Comparison of ENCODE assay signal across 28 cellular contexts in genomic region chr9:93473411-93473810, GRCh38. TPM values are rescaled to one million over a fixed set of nuclear protein-coding genes. Genes with fewer than 3 reads are reported as not detected.
DNase-seq lines count a peak whose midpoint lies in the region; TF ChIP-seq lines count a peak whose summit lies in the region.
"Had no signal": no experiment of that assay in that cellular context is flagged by ENCODE, and none has a peak within 500 bp of the region (broad histone marks: within the 10 kb centered on the region; RNA-seq: fewer than 3 reads in every experiment).

No MANE protein-coding gene starts in this region.

- TF ChIP-seq POLR2A in breast epithelium (IDR thresholded peaks at IDR 0.05), result no peak

- H3K27me3 ChIP-seq in breast epithelium, result no peaks in the 10 kb centered on the region
- H3K27me3 ChIP-seq: MG63 had no signal

- in situ Hi-C loops in GM13977 (cut with MboI; ENCODE audit: low pct_unique_long_range_greater_than_20kb, low sequenced_read_pairs, unreplicated experiment), result no loop called here

- H3K4me3 ChIP-seq in breast epithelium, result no peak overlapping the region
- H3K4me3 ChIP-seq: MG63, thoracic aorta had no signal

- no peaks in the 10 kb centered on the region for H3K36me3 ChIP-seq in breast epithelium
- H3K36me3 ChIP-seq: thoracic aorta had no signal

- no peak overlapping the region for H3K4me3 Mint-ChIP-seq in MCF 10A (ENCODE audit: unreplicated experiment)
- H3K4me3 Mint-ChIP-seq: activated B cell treated with CpG ODN at 0.5 μM for 24 hours; dendritic cell treated with granulocyte-macrophage colony-stimulating factor and Interleukin-4, amounts not matched to agents 40 ng/mL and 50 ng/mL, for 4 days; T-helper 2 cell treated with Interferon-gamma antibody and Interleukin-4, amounts not matched to agents 5 μg/mL and 100 μg/mL, for 36 hours had no signal

- peaks cover 37% of the 10 kb centered on the region for H3K36me3 Mint-ChIP-seq in MCF 10A (ENCODE audit: insufficient read depth, unreplicated experiment)

- H3K9me3 Mint-ChIP-seq in MCF 10A (ENCODE audit: unreplicated experiment), result no peaks in the 10 kb centered on the region
- H3K9me3 Mint-ChIP-seq: activated B cell treated with CpG ODN at 0.5 μM for 24 hours; dendritic cell treated with granulocyte-macrophage colony-stimulating factor and Interleukin-4, amounts not matched to agents 40 ng/mL and 50 ng/mL, for 4 days; T-helper 2 cell treated with Interferon-gamma antibody and Interleukin-4, amounts not matched to agents 5 μg/mL and 100 μg/mL, for 36 hours had no signal

- no peaks in the 10 kb centered on the region for H3K9me3 ChIP-seq in breast epithelium
- H3K9me3 ChIP-seq: MG63, SK-N-SH, thoracic aorta had no signal

- TF ChIP-seq CTCF in MCF 10A (IDR thresholded peaks at IDR 0.05; ENCODE audit: unreplicated experiment) (no peak), breast epithelium (IDR thresholded peaks at IDR 0.05) (no peak), GM13977 (IDR thresholded peaks at IDR 0.05; ENCODE audit: extremely low read depth, insufficient read depth, missing control alignments) (no peak)

- DNase-seq in MCF 10A (ENCODE audit: unreplicated experiment) (peak; percentile 86), breast epithelium (ENCODE audit: low spot score in 2 of 2) (no peak), amniotic epithelial cell (ENCODE audit: low read depth) (peak; percentile 85), fibroblast of peridontal ligament (ENCODE audit: extremely low read depth) (peak; percentile 64), cerebellar nuclear complex (lab: John Stamatoyannopoulos, UW) (no peak), GM13977 (ENCODE audit: low spot score) (no peak), NOMO-1 treated with DMSO at 0.1 percent for 48 hours (lab: John Stamatoyannopoulos, UW; ENCODE audit: unreplicated experiment) (no peak), GOT3 (lab: John Stamatoyannopoulos, UW) (no peak)
- DNase-seq: activated B cell treated with CpG ODN at 0.5 μM for 24 hours; activated CD4-positive, alpha-beta T cell treated with anti-CD3 and anti-CD28 coated beads, Interleukin-2, amount 50 U/mL, for 48 hours; activated gamma-delta T cell treated with Interleukin-2 at 50 U/mL for 16 hours; activated T-cell treated with anti-CD3 and anti-CD28 coated beads for 4 hours; DMS79 treated with DMSO at 0.1 percent for 48 hours; left cardiac atrium; mesendoderm; MG63; NCI-H1417; NCI-H510A treated with DMSO at 0.1 percent for 48 hours; NK-92 treated with Interleukin-12 subunit alpha and Interleukin-12 subunit beta, amount 100 ng/mL, for 24 hours; occipital lobe; retina; SK-N-SH; stimulated activated CD4-positive, alpha-beta T cell treated with anti-CD3 and anti-CD28 coated beads, Interleukin-4, amount 100 ng/mL, for 1 hour; stimulated activated naive CD4-positive, alpha-beta T cell had no signal

- POLR2A ChIA-PET in MCF 10A (lab: Yijun Ruan, JAX), result interaction anchor here (0.7 to 7.0 kb wide), 8 partner anchors 9 to 71 kb away, joined by 3 to 93 read pairs (median 4); partner anchors contain the start of genes FAM120A and FAM120AOS

- no peak overlapping the region for H3K27ac ChIP-seq in breast epithelium
- H3K27ac ChIP-seq: 22Rv1, thoracic aorta had no signal

- peaks cover 0 to 13% of the 10 kb centered on the region in 2 donors for H3K4me1 ChIP-seq in breast epithelium

- CTCF ChIA-PET in MCF 10A (lab: Yijun Ruan, JAX), result interaction anchor here (0.5 to 1.8 kb wide), 2 partner anchors 93 to 338 kb away, joined by 3 to 5 read pairs; no protein-coding TSS in a partner anchor

- no TSS peak for BruUV-seq in MCF 10A (replicated peaks; lab: Mats Ljungman, UMichigan)

- peak overlapping the region; percentile 70 for H3K27ac Mint-ChIP-seq in MCF 10A (ENCODE audit: low read depth, unreplicated experiment)
- H3K27ac Mint-ChIP-seq: activated B cell treated with CpG ODN at 0.5 μM for 24 hours; T-helper 2 cell treated with Interferon-gamma antibody and Interleukin-4, amounts not matched to agents 5 μg/mL and 100 μg/mL, for 36 hours had no signal

- peaks cover 23% of the 10 kb centered on the region for H3K4me1 Mint-ChIP-seq in MCF 10A (ENCODE audit: insufficient read depth, unreplicated experiment)

- intact Hi-C loops in MCF 10A (cut with micrococcal nuclease), result no loop called here
- intact Hi-C loops in breast epithelium (cut with DNase I; ENCODE audit: low total_unique reads), result no loop called here

- no peaks in the 10 kb centered on the region for H3K27me3 Mint-ChIP-seq in MCF 10A (ENCODE audit: insufficient read depth, unreplicated experiment)
- H3K27me3 Mint-ChIP-seq: activated B cell treated with CpG ODN at 0.5 μM for 24 hours; dendritic cell treated with granulocyte-macrophage colony-stimulating factor and Interleukin-4, amounts not matched to agents 40 ng/mL and 50 ng/mL, for 4 days had no signal

RNA-seq across cellular contexts. Expression of gene FAM120AOS, which starts 20.0 kb away (rescaled TPM):
- total RNA-seq in MCF 10A (2022) (47.4 and 50.1 TPM in 2 replicates), breast epithelium (10 to 100 TPM; 60.3 to 70.4 (median 62.9) TPM)

RNA-seq across cellular contexts. Expression of gene FAM120A, which starts 21.9 kb away (rescaled TPM):
- total RNA-seq in MCF 10A (2022) (152 and 162 TPM in 2 replicates), breast epithelium (100 to 1,000 TPM in 1 of 3 donors, 10 to 100 TPM in 2; 71.0 to 103 (median 89.6) TPM)

Comparison
In these comparisons a context has a peak if more than half of its experiments do, and no peak if none do; other contexts are left out.
1. DNase-seq: peak in MCF 10A (single experiment), amniotic epithelial cell (single experiment) and fibroblast of peridontal ligament (single experiment); none in breast epithelium (0 of 2), cerebellar nuclear complex (0 of 2), GM13977 (single experiment), NOMO-1 treated with DMSO at 0.1 percent for 48 hours (single experiment) and GOT3 (single experiment).